Comparison of ENCODE assay signal across 8 cellular contexts in the genomic region with DNA sequence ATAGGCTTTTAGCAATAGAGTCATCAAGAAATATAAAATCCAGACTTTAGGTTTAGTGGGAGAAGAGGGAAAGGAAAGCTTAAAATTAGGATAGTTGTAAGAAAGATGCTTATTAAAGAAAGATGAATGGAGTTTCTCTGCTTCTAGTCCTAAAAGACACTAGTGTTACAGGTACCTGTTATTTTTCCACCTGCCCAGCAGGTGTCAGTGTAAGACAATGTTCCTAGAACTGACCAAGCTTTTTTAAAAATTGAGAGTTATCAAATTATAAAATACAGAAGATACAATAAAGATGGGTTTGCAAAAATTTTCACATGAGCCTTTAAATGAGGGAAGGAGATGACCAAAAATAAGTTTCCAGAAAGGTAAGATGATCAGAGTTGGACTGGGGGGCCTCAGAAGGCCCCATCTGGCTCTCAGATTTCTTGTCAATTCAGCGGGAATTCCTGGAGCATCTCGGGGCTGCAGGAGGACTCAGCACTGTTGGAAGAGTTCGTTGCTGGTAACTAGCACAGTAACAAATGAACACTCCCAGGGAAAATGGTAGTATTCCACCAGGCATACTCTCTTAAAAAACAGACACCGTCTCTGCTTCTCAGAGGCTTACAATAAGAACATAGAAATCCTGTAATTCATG.
A peak's percentile ranks its signal among the peaks of the same experiment; 100 is the strongest.
DNase-seq lines count a peak whose midpoint lies in the region; ATAC-seq lines count a peak whose summit lies in the region.

No MANE protein-coding gene starts in this region.

- no peak overlapping the region for H3K9ac ChIP-seq in adipocyte (ENCODE audit: low read length)

- peak in 5 of 6 experiments; percentile 1 to 64 (median 5) for DNase-seq in stimulated activated naive CD4-positive, alpha-beta T cell (lab: John Stamatoyannopoulos, UW)
- no peak for DNase-seq in stimulated activated naive CD4-positive, alpha-beta T cell treated with Interleukin-2 at 50 U/mL for 16 hours (lab: John Stamatoyannopoulos, UW)
- DNase-seq in NCI-H146 treated with DMSO at 0.1 percent for 48 hours (lab: John Stamatoyannopoulos, UW; ENCODE audit: unreplicated experiment) (peak; percentile 26), adipocyte (ENCODE audit: low read depth) (peak; percentile 33), kidney glomerular epithelial cell (lab: John Stamatoyannopoulos, UW) (peak; percentile 42), GDM1 (lab: John Stamatoyannopoulos, UW) (no peak), OCI-M2 (lab: John Stamatoyannopoulos, UW; ENCODE audit: unreplicated experiment) (no peak)

- H3K36me3 ChIP-seq in adipocyte (ENCODE audit: control insufficient read depth, insufficient read depth, low read length, severe bottlenecking), result no peaks in the 10 kb centered on the region

- no peak overlapping the region for H3K4me3 ChIP-seq in adipocyte (ENCODE audit: low read length)

- H3K4me1 ChIP-seq in adipocyte (ENCODE audit: control insufficient read depth, insufficient read depth, low read length), result no peaks in the 10 kb centered on the region

- H3K9me3 ChIP-seq in adipocyte (ENCODE audit: control insufficient read depth, low read length), result peaks cover 10% of the 10 kb centered on the region

- no peak for ATAC-seq in HG03520 (IDR thresholded peaks at IDR 0.05; ENCODE audit: unreplicated experiment)

- H3K27me3 ChIP-seq in adipocyte (replicated peaks; ENCODE audit: control insufficient read depth, insufficient read depth, low read length), result no peaks in the 10 kb centered on the region

Comparison
In these comparisons a context has a peak if more than half of its experiments do, and no peak if none do; other contexts are left out.
1. DNase-seq: peak in stimulated activated naive CD4-positive, alpha-beta T cell (5 of 6), NCI-H146 treated with DMSO at 0.1 percent for 48 hours (single experiment), adipocyte (single experiment) and kidney glomerular epithelial cell (single experiment); none in stimulated activated naive CD4-positive, alpha-beta T cell treated with Interleukin-2 at 50 U/mL for 16 hours (single experiment), GDM1 (single experiment) and OCI-M2 (single experiment).